In the genomic region with DNA sequence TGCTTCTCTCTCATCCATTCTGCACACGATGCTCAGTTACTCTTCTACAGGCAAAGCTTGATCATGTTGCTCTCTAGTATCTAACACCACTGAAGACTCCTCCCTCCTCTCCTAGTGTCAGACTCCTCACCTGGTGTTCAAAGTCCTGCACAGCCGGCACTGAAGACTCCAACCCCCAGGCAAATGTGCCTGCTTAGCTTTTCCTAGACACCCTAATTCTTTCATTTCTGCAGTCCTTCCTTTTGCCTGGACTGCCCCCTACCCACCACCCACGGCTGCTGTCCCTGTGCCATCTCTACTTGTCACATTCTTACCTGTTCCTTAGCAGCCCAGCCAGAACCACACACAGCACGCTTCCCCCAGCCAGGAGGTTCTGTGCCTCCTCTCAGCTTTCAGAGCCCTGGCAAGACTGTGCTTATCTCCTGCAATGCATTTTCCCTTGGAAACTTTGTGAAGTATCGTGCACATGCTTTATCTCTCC, we compare ENCODE assay signal across 16 cellular contexts. TPM values are rescaled to one million over a fixed set of nuclear protein-coding genes. Genes with fewer than 3 reads are reported as not detected.
DNase-seq lines count a peak whose midpoint lies in the region; ATAC-seq and TF ChIP-seq lines count a peak whose summit lies in the region.
"Had no signal": no experiment of that assay in that cellular context is flagged by ENCODE, and none has a peak within 500 bp of the region (broad histone marks: within the 10 kb centered on the region; RNA-seq: fewer than 3 reads in every experiment).

No MANE protein-coding gene starts in this region.

- DNase-seq in HuH-7 (ENCODE audit: low spot score) (peak; percentile 13), caudate nucleus (lab: John Stamatoyannopoulos, UW) (no peak), left colon (no peak), COLO668 (lab: John Stamatoyannopoulos, UW; ENCODE audit: unreplicated experiment) (no peak), ascending aorta (ENCODE audit: low spot score in 2 of 2) (no peak), epidermal melanocyte (ENCODE audit: insufficient read length, low spot score) (no peak), nucleus accumbens (lab: John Stamatoyannopoulos, UW) (no peak)
- DNase-seq: activated CD4-positive, alpha-beta memory T cell treated with anti-CD3 and anti-CD28 coated beads for 36 hours; activated T-cell treated with anti-CD3 and anti-CD28 coated beads, Interleukin-2, amount 50 U/mL, for 1 hour; NCI-H1417 treated with DMSO at 0.1 percent for 48 hours; NCI-H2227 treated with DMSO at 0.1 percent for 48 hours; RPMI8226; stimulated activated naive CD8-positive, alpha-beta T cell treated with anti-CD3 and anti-CD28 coated beads, Interleukin-15, amount 100 ng/mL, for 72 hours had no signal

- no peaks in the 10 kb centered on the region for H3K4me1 ChIP-seq in ascending aorta
- H3K4me1 ChIP-seq: neural progenitor cell had no signal

- intact Hi-C loops in left colon (cut with DNase I, micrococcal nuclease) (no loop called here), ascending aorta (cut with DNase I) (no loop called here)

- H3K27me3 ChIP-seq in ascending aorta = no peaks in the 10 kb centered on the region
- H3K27me3 ChIP-seq: neural progenitor cell had no signal

- peak; percentile 36 for ATAC-seq in left colon
- ATAC-seq: stimulated activated naive CD8-positive, alpha-beta T cell treated with anti-CD3 and anti-CD28 coated beads, Interleukin-15, amount 100 ng/mL, for 72 hours had no signal

- H3K4me3 ChIP-seq in skin epidermis (no peak overlapping the region), ascending aorta (no peak overlapping the region)
- H3K4me3 ChIP-seq: neural progenitor cell had no signal

- H3K36me3 ChIP-seq in ascending aorta = no peaks in the 10 kb centered on the region
- H3K36me3 ChIP-seq: neural progenitor cell had no signal

- no peak for TF ChIP-seq CTCF in ascending aorta (IDR thresholded peaks at IDR 0.05)

- H3K27ac ChIP-seq in caudate nucleus (ENCODE audit: low read depth, low read length) (peak overlapping the region; percentile 24), skin epidermis (peak overlapping the region in 13 of 21 experiments; percentile 29 to 82 (median 60)), ascending aorta (no peak overlapping the region)
- H3K27ac ChIP-seq: neural progenitor cell had no signal

- no peaks in the 10 kb centered on the region for H3K9me3 ChIP-seq in ascending aorta

RNA-seq across cellular contexts. Expression of a gene that starts 6.0 kb away (rescaled TPM):
- total RNA-seq in left colon = 10 to 100 TPM; 89.7 to 95.0 TPM
- total RNA-seq in ascending aorta = not detected
- total RNA-seq: activated CD4-positive, alpha-beta memory T cell treated with anti-CD3 and anti-CD28 coated beads for 36 hours; fibroblast of villous mesenchyme had no signal

RNA-seq across cellular contexts. Expression of a gene that starts 40.0 kb away (rescaled TPM):
- total RNA-seq in left colon (1 to 10 TPM in 1 of 2 donors, under 1 TPM in 1; 0.58 to 1.1 TPM), ascending aorta (not detected)
- total RNA-seq: activated CD4-positive, alpha-beta memory T cell treated with anti-CD3 and anti-CD28 coated beads for 36 hours; fibroblast of villous mesenchyme had no signal

Comparison
In these comparisons a context has a peak if more than half of its experiments do, and no peak if none do; other contexts are left out.
1. H3K27ac ChIP-seq: peak in caudate nucleus (single experiment) and skin epidermis (13 of 21); none in ascending aorta (0 of 2).
2. RNA of a gene that starts 6.0 kb away (total RNA-seq): 89.7 to 95.0 TPM in left colon; not detected in ascending aorta (single experiment); every median in the first group is over 10 times any median in the second.